Comparison of ENCODE assay signal across 1 cellular context in genomic region chr1:46497020-46497419, GRCh38.
TF ChIP-seq lines count a peak whose summit lies in the region.

No MANE protein-coding gene starts in this region.

TF ChIP-seq in K562, 482 proteins besides CTCF, POLR2A, EP300 and RAD21 (continued from another document):
- TF ChIP-seq, protein P1, sequence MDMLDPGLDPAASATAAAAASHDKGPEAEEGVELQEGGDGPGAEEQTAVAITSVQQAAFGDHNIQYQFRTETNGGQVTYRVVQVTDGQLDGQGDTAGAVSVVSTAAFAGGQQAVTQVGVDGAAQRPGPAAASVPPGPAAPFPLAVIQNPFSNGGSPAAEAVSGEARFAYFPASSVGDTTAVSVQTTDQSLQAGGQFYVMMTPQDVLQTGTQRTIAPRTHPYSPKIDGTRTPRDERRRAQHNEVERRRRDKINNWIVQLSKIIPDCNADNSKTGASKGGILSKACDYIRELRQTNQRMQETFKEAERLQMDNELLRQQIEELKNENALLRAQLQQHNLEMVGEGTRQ (CRISPR knock-in tag; IDR thresholded peaks at IDR 0.05): no peak
- TF ChIP-seq RCOR1 (IDR thresholded peaks at IDR 0.05; ENCODE audit: borderline replicate concordance in 1 of 2, low read depth in 2 of 2, low read length in 2 of 2) (peak in 1 of 2 experiments; percentile 28; a peak in 1 of 4 replicates), CREB3L1 (IDR thresholded peaks at IDR 0.05; ENCODE audit: borderline replicate concordance, low read depth) (no peak), PRMT5 (CRISPR knock-in tag; IDR thresholded peaks at IDR 0.05) (no peak), SFPQ (IDR thresholded peaks at IDR 0.05; ENCODE audit: low read depth, low read length) (no peak), BCOR (IDR thresholded peaks at IDR 0.05) (peak; percentile 93), MCM5 (IDR thresholded peaks at IDR 0.05; ENCODE audit: low read depth) (no peak), MAZ (CRISPR knock-in tag; conservative IDR thresholded peaks at IDR 0.05 in 1 of 2, IDR thresholded peaks at IDR 0.05 in 1 of 2) (no peak), ZNF212 (CRISPR knock-in tag; IDR thresholded peaks at IDR 0.05) (no peak), KDM1A (IDR thresholded peaks at IDR 0.05) (peak in 1 of 2 experiments; percentile 81; a peak in 2 of 4 replicates), HSF4 (CRISPR knock-in tag; IDR thresholded peaks at IDR 0.05; ENCODE audit: borderline replicate concordance) (no peak), SRSF3 (IDR thresholded peaks at IDR 0.05; ENCODE audit: insufficient read depth, low read length) (no peak), RBM25 (IDR thresholded peaks at IDR 0.05; ENCODE audit: low read depth, low read length, severe bottlenecking) (peak; percentile 88), C11orf30 (IDR thresholded peaks at IDR 0.05; ENCODE audit: low read depth) (no peak), CBX3 (IDR thresholded peaks at IDR 0.05; ENCODE audit: borderline replicate concordance in 1 of 2, low read length in 2 of 2) (no peak), HDAC2 (IDR thresholded peaks at IDR 0.05) (peak; percentile 69; the same call in 1 of the 2 replicates)
- TF ChIP-seq, protein P2, sequence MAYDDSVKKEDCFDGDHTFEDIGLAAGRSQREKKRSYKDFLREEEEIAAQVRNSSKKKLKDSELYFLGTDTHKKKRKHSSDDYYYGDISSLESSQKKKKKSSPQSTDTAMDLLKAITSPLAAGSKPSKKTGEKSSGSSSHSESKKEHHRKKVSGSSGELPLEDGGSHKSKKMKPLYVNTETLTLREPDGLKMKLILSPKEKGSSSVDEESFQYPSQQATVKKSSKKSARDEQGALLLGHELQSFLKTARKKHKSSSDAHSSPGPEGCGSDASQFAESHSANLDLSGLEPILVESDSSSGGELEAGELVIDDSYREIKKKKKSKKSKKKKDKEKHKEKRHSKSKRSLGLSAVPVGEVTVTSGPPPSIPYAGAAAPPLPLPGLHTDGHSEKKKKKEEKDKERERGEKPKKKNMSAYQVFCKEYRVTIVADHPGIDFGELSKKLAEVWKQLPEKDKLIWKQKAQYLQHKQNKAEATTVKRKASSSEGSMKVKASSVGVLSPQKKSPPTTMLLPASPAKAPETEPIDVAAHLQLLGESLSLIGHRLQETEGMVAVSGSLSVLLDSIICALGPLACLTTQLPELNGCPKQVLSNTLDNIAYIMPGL (CRISPR knock-in tag; IDR thresholded peaks at IDR 0.05): no peak
